In the genomic region with DNA sequence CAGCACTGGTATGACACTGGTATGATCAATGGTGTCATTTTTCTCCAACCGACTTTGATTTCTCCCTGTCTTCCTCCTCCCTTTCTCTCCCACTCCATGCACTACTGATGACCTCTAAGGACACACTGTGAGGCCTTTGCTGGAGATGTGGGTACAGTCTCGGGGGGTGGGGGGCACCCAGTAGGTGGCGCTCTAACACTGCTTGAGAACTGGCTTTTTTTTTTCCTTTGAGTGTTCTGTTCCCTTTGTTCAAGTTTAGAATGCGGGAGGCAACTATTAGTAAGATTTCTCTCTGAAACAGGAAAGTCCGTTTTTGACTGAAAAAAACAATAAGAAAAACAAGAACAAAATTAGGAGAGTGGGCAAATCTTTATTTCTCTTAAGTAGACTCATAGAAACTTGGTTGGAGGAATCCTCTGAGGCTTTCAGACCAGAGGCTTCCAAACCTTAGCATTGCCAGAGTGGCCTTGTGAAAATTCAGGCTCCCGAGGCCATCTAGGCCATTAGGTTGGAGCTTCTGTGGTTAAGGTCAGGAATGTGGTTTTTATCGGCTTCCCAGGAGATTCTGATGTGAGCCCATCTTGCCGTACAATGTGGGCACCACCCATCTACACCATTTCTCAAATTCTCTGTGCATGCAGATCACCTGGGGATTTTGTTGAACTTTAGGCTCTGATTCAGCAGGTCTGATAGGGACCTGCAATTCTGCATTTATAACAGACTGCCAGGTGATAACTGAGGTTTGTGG, we compare ENCODE assay signal across 8 cellular contexts. TPM values are rescaled to one million over a fixed set of nuclear protein-coding genes. Genes with fewer than 3 reads are reported as not detected.
A peak's percentile ranks its signal among the peaks of the same experiment; 100 is the strongest.
DNase-seq lines count a peak whose midpoint lies in the region; ATAC-seq lines count a peak whose summit lies in the region.

No MANE protein-coding gene starts in this region.

- no peaks in the 10 kb centered on the region for H3K9me3 ChIP-seq in SJSA1 (replicated peaks)
- no peaks in the 10 kb centered on the region for H3K9me3 ChIP-seq in mesodermal cell (ENCODE audit: control insufficient read depth, low read length)
- no peaks in the 10 kb centered on the region for H3K9me3 ChIP-seq in aorta (ENCODE audit: control insufficient read depth, low read length)

- no peak overlapping the region for H3K4me3 Mint-ChIP-seq in stimulated activated memory B cell treated with anti-CD40 and anti-IgM and Interleukin-4, amounts not matched to agents 10 μg/mL and 1 μg/mL and 100 μg/mL, for 72 hours

- H3K27me3 Mint-ChIP-seq in stimulated activated memory B cell treated with anti-CD40 and anti-IgM and Interleukin-4, amounts not matched to agents 10 μg/mL and 1 μg/mL and 100 μg/mL, for 72 hours = no peaks in the 10 kb centered on the region

- H3K4me1 Mint-ChIP-seq in stimulated activated memory B cell treated with anti-CD40 and anti-IgM and Interleukin-4, amounts not matched to agents 10 μg/mL and 1 μg/mL and 100 μg/mL, for 72 hours = peaks cover 29% of the 10 kb centered on the region

- H3K27ac ChIP-seq in SJSA1 (no peak overlapping the region), mesodermal cell (ENCODE audit: low read depth, low read length, severe bottlenecking) (peak overlapping the region; percentile 23), aorta (ENCODE audit: low read depth in 1 of 2, low read length in 2 of 2) (no peak overlapping the region)

- H3K36me3 Mint-ChIP-seq in stimulated activated memory B cell treated with anti-CD40 and anti-IgM and Interleukin-4, amounts not matched to agents 10 μg/mL and 1 μg/mL and 100 μg/mL, for 72 hours = peaks cover 27% of the 10 kb centered on the region

- H3K4me3 ChIP-seq in SJSA1 (no peak overlapping the region), mesodermal cell (ENCODE audit: extremely low read depth, insufficient read depth, low read length, poor library complexity, severe bottlenecking) (no peak overlapping the region), aorta (ENCODE audit: low read length in 2 of 2) (no peak overlapping the region)

- H3K27me3 ChIP-seq in SJSA1 (replicated peaks) = no peaks in the 10 kb centered on the region
- H3K27me3 ChIP-seq in aorta (ENCODE audit: control insufficient read depth in 1 of 2, insufficient read depth in 2 of 2, low read length in 1 of 2) = no peaks in the 10 kb centered on the region

- 45 to 67% methylated on average over 4 to 5 of the region's 8 CpGs for WGBS in mesodermal cell (ENCODE audit: insufficient coverage in 2 of 2), 2 experiments
- WGBS in aorta, 2 donors = 69 to 79% methylated on average over 8 of the region's 8 CpGs

- H3K4me1 ChIP-seq in SJSA1 (replicated peaks) (no peaks in the 10 kb centered on the region), mesodermal cell (ENCODE audit: control insufficient read depth, insufficient read depth, low read length, poor library complexity, severe bottlenecking) (no peaks in the 10 kb centered on the region), aorta (ENCODE audit: control insufficient read depth in 1 of 2, insufficient read depth in 2 of 2, low read length in 2 of 2) (peaks cover 0 to 3% of the 10 kb centered on the region in 2 donors)

- H3K9me3 Mint-ChIP-seq in stimulated activated memory B cell treated with anti-CD40 and anti-IgM and Interleukin-4, amounts not matched to agents 10 μg/mL and 1 μg/mL and 100 μg/mL, for 72 hours = no peaks in the 10 kb centered on the region

- H3K36me3 ChIP-seq in SJSA1 (no peaks in the 10 kb centered on the region), mesodermal cell (ENCODE audit: control insufficient read depth, insufficient read depth, low read length) (peaks cover 10% of the 10 kb centered on the region), aorta (ENCODE audit: control insufficient read depth in 1 of 2, insufficient read depth in 2 of 2, low read length in 1 of 2) (peaks cover 0 to 2% of the 10 kb centered on the region in 2 donors)

- H3K27ac Mint-ChIP-seq in stimulated activated memory B cell treated with anti-CD40 and anti-IgM and Interleukin-4, amounts not matched to agents 10 μg/mL and 1 μg/mL and 100 μg/mL, for 72 hours = no peak overlapping the region

- intact Hi-C loops in aorta (cut with DNase I) = no loop called here

- peak; percentile 39 for DNase-seq in 8988T
- DNase-seq in GM03348 (ENCODE audit: low spot score) = peak; percentile 77
- peak; percentile 43 to 60 for DNase-seq in SJSA1 (ENCODE audit: low read depth in 1 of 2, low spot score in 2 of 2)
- peak; percentile 69 for DNase-seq in cerebellar cortex (ENCODE audit: low spot score)
- DNase-seq in aorta = no peak

- peak; percentile 69 for ATAC-seq in HG03103 (IDR thresholded peaks at IDR 0.05; ENCODE audit: low read depth, unreplicated experiment)
- ATAC-seq in aorta (ENCODE audit: low FRiP score) = no peak
- no peak for ATAC-seq in stimulated activated memory B cell treated with anti-CD40 and anti-IgM and Interleukin-4, amounts not matched to agents 10 μg/mL and 1 μg/mL and 100 μg/mL, for 72 hours

RNA-seq across cellular contexts. Expression of a gene that starts 43.2 kb away (rescaled TPM):
- total RNA-seq in SJSA1 (2014; rRNA removed; shearing (Covaris generic)) = 35.3 and 36.9 TPM in 2 replicates
- 15.6 TPM for polyA plus RNA-seq in mesodermal cell (2013, experiment 1 of 2)
- 15.9 TPM for polyA plus RNA-seq in mesodermal cell (2013, experiment 2 of 2)
- total RNA-seq in aorta = 10 to 100 TPM; 25.5 to 29.3 TPM
- polyA plus RNA-seq in aorta = 1 to 10 TPM; 7.0 to 8.1 TPM

Comparison
In these comparisons a context has a peak if more than half of its experiments do, and no peak if none do; other contexts are left out.
1. DNase-seq: peak in 8988T (single experiment), GM03348 (single experiment), SJSA1 (2 of 2) and cerebellar cortex (single experiment); none in aorta (0 of 2).